8 cellular contexts compared by ENCODE assay signal in the genomic region with DNA sequence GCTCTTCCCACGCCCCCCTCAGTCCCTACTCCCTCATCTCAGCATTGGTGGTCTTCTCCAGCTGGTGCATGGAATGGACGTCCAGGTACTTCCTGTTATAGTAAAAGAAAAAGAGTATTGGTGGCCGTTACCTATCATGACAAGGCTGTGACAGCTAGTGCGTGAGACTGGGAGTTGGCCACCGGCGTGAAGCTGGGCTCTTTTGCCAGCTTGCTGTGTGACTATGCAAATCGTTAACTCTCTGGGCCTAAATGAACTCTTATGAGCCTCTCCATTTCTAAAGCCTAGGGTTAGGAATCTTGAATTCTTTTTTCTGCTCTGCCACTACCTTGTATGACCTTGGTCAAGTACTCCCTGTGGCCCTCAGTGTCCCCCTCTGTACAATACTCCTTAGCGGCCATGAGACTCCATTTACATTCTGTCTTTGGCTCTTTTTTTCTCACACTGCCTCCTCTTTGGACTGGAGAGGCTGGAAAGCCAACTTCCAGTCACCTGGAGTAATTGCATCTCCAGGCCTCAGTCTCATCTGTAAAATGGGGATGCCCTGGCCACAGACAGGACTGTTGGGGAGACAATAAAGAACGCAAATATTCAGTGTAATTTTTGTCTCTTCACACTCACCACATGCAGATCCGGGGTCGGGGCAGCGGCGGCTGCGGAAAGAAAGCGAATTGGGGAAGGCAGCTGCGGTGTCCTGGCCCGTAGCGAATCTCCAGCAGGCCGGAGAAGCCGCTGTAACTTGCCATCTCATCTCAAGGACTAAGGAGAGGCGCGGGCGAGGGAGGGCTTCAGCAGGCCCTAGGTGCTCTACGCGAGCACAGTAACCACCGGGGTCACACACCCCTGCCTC. TPM values are rescaled to one million over a fixed set of nuclear protein-coding genes. Genes with fewer than 3 reads are reported as not detected.
DNase-seq lines count a peak whose midpoint lies in the region; ATAC-seq, FAIRE-seq and TF ChIP-seq lines count a peak whose summit lies in the region.

No MANE protein-coding gene starts in this region.

- H2AFZ ChIP-seq in neural progenitor cell (replicated peaks): peak overlapping the region; percentile 62

- intact Hi-C loops in CD4-positive, alpha-beta memory T cell (cut with micrococcal nuclease): no loop called here

- peaks cover 27% of the 10 kb centered on the region for H4K20me1 ChIP-seq in neural progenitor cell (ENCODE audit: low read depth)

- no peak for FAIRE-seq in urothelium cell line (lab: Jason Lieb, UNC)

- peak overlapping the region; percentile 94 to 97 (median 96) for H3K27ac Mint-ChIP-seq in CD4-positive, alpha-beta memory T cell
- H3K27ac Mint-ChIP-seq in neural progenitor cell: no peak overlapping the region

- H3K4me2 ChIP-seq in neural progenitor cell: peak overlapping the region; percentile 84

- H3K79me2 ChIP-seq in neural progenitor cell (ENCODE audit: low read depth): peaks cover 22% of the 10 kb centered on the region

- no peak for ATAC-seq in GM21526 (IDR thresholded peaks at IDR 0.05; ENCODE audit: low FRiP score, unreplicated experiment)

- peak overlapping the region; percentile 94 to 98 (median 97) for H3K4me3 Mint-ChIP-seq in CD4-positive, alpha-beta memory T cell
- peak overlapping the region; percentile 95 for H3K4me3 Mint-ChIP-seq in neural progenitor cell

- CTCF ChIA-PET in CD4-positive, alpha-beta memory T cell (lab: Charles Lee; ENCODE audit: partially characterized antibody): interaction anchor here (0.9 to 1.8 kb wide), 2 partner anchors 10 to 54 kb away, joined by 4 read pairs; no protein-coding TSS in a partner anchor

- peak overlapping the region; percentile 71 for H3K27ac ChIP-seq in CD4-positive, alpha-beta memory T cell (ENCODE audit: low read depth, low read length)
- no peak overlapping the region for H3K27ac ChIP-seq in neural progenitor cell

- H3K9ac ChIP-seq in endocrine pancreas (ENCODE audit: control insufficient read depth, insufficient read depth, low read length): peak overlapping the region; percentile 85
- peak overlapping the region; percentile 36 for H3K9ac ChIP-seq in neural progenitor cell

- H3K27me3 Mint-ChIP-seq in CD4-positive, alpha-beta memory T cell: no peaks in the 10 kb centered on the region
- H3K27me3 Mint-ChIP-seq in neural progenitor cell (ENCODE audit: insufficient read depth, low read depth): peaks cover 12% of the 10 kb centered on the region

- peaks cover 0 to 2% (median 0%) of the 10 kb centered on the region in 8 donors for H3K9me3 Mint-ChIP-seq in CD4-positive, alpha-beta memory T cell
- H3K9me3 Mint-ChIP-seq in neural progenitor cell: no peaks in the 10 kb centered on the region

- peaks cover 34% of the 10 kb centered on the region for H3K36me3 ChIP-seq in CD4-positive, alpha-beta memory T cell (ENCODE audit: insufficient read depth, low read length)
- H3K36me3 ChIP-seq in endocrine pancreas (ENCODE audit: control insufficient read depth, insufficient read depth, low read length) (no peaks in the 10 kb centered on the region), neural progenitor cell (peaks cover 14% of the 10 kb centered on the region)

- no peak for TF ChIP-seq POLR2A in NB4 (IDR thresholded peaks at IDR 0.05; ENCODE audit: extremely low read depth, insufficient read length)

- peaks cover 16% of the 10 kb centered on the region for H3F3A ChIP-seq in neural progenitor cell (ENCODE audit: low read depth)

- peak overlapping the region in 1 of 2 donors; percentile 73 for H3K4me3 ChIP-seq in CD4-positive, alpha-beta memory T cell (ENCODE audit: low read length in 2 of 2)
- H3K4me3 ChIP-seq in NB4 (ENCODE audit: low read depth, low read length) (peak overlapping the region; percentile 94), endocrine pancreas (ENCODE audit: control insufficient read depth, insufficient read depth, low read length) (no peak overlapping the region), neural progenitor cell (peak overlapping the region; percentile 80)

- TF ChIP-seq CTCF in NB4 (IDR thresholded peaks at IDR 0.05; ENCODE audit: low read depth, low read length) (no peak), neural progenitor cell (IDR thresholded peaks at IDR 0.05) (no peak)

- no peak for DNase-seq in CD4-positive, alpha-beta memory T cell
- DNase-seq in NB4 (ENCODE audit: low read depth) (no peak), neural progenitor cell (ENCODE audit: low spot score) (no peak), urothelium cell line (ENCODE audit: low spot score) (no peak), NCI-H446 treated with DMSO at 0.1 percent for 48 hours (lab: John Stamatoyannopoulos, UW) (no peak), HuH-7 (ENCODE audit: low spot score) (no peak)

- peaks cover 9 to 38% (median 26%) of the 10 kb centered on the region in 4 donors for H3K4me1 Mint-ChIP-seq in CD4-positive, alpha-beta memory T cell
- peaks cover 27% of the 10 kb centered on the region for H3K4me1 Mint-ChIP-seq in neural progenitor cell

- H3K4me1 ChIP-seq in CD4-positive, alpha-beta memory T cell (ENCODE audit: insufficient read depth, low read length): peaks cover 30% of the 10 kb centered on the region
- H3K4me1 ChIP-seq in endocrine pancreas (ENCODE audit: control insufficient read depth, insufficient read depth, low read length) (peaks cover 12% of the 10 kb centered on the region), neural progenitor cell (peaks cover 15% of the 10 kb centered on the region)

- no peaks in the 10 kb centered on the region for H3K9me3 ChIP-seq in CD4-positive, alpha-beta memory T cell (ENCODE audit: control insufficient read depth in 1 of 2, low read length in 2 of 2)
- H3K9me3 ChIP-seq in endocrine pancreas (ENCODE audit: control insufficient read depth, low read length): no peaks in the 10 kb centered on the region
- H3K9me3 ChIP-seq in neural progenitor cell (ENCODE audit: low read depth): no peaks in the 10 kb centered on the region

- no peaks in the 10 kb centered on the region for H3K27me3 ChIP-seq in CD4-positive, alpha-beta memory T cell (ENCODE audit: insufficient read depth, low read length)
- H3K27me3 ChIP-seq in endocrine pancreas (ENCODE audit: control insufficient read depth, insufficient read depth, low read length): no peaks in the 10 kb centered on the region
- H3K27me3 ChIP-seq in neural progenitor cell: no peaks in the 10 kb centered on the region

- POLR2A ChIA-PET in CD4-positive, alpha-beta memory T cell (lab: Charles Lee; ENCODE audit: partially characterized antibody): interaction anchor here (0.7 to 3.0 kb wide), 4 partner anchors 13 to 62 kb away, joined by 3 to 13 read pairs (median 3); a partner anchor contains a TSS

- H3K36me3 Mint-ChIP-seq in CD4-positive, alpha-beta memory T cell: peaks cover 18 to 52% of the 10 kb centered on the region in 2 donors
- H3K36me3 Mint-ChIP-seq in neural progenitor cell: peaks cover 24% of the 10 kb centered on the region

RNA-seq across cellular contexts. Expression of a gene that starts 1.1 kb away (rescaled TPM):
- total RNA-seq in CD4-positive, alpha-beta memory T cell: 1 to 10 TPM; 2.6 to 3.4 TPM
- under 1 TPM; 0.22 to 0.42 TPM for polyA plus RNA-seq in CD4-positive, alpha-beta memory T cell
- 0.56 and 8.0 TPM in 2 replicates for total RNA-seq in neural progenitor cell (ENCODE audit: low replicate concordance)

RNA-seq across cellular contexts. Expression of a gene that starts 1.3 kb away (rescaled TPM):
- total RNA-seq in CD4-positive, alpha-beta memory T cell: 100 to 1,000 TPM; 101 to 109 TPM
- polyA plus RNA-seq in CD4-positive, alpha-beta memory T cell: 10 to 100 TPM; 16.6 to 52.4 TPM
- total RNA-seq in neural progenitor cell (ENCODE audit: low replicate concordance): 45.6 and 77.3 TPM in 2 replicates

RNA-seq across cellular contexts. Expression of a gene that starts 12.6 kb away (rescaled TPM):
- total RNA-seq in CD4-positive, alpha-beta memory T cell: 10 to 100 TPM; 54.1 to 54.9 TPM
- polyA plus RNA-seq in CD4-positive, alpha-beta memory T cell: 10 to 100 TPM; 42.0 to 63.5 TPM
- total RNA-seq in neural progenitor cell (ENCODE audit: low replicate concordance): 20.2 and 31.4 TPM in 2 replicates

RNA-seq across cellular contexts. Expression of a gene that starts 26.2 kb away (rescaled TPM):
- 1 to 10 TPM; 4.7 to 5.4 TPM for total RNA-seq in CD4-positive, alpha-beta memory T cell
- polyA plus RNA-seq in CD4-positive, alpha-beta memory T cell: under 1 TPM; 0.07 to 0.94 TPM
- 13.7 and 24.5 TPM in 2 replicates for total RNA-seq in neural progenitor cell (ENCODE audit: low replicate concordance)
